1 cellular context compared by ENCODE assay signal in genomic region chr12:57715036-57715758, GRCh38. TPM values are rescaled to one million over a fixed set of nuclear protein-coding genes. Genes with fewer than 3 reads are reported as not detected.
"Had no signal": no experiment of that assay in that cellular context is flagged by ENCODE, and none has a peak within 500 bp of the region (broad histone marks: within the 10 kb centered on the region; RNA-seq: fewer than 3 reads in every experiment).

No MANE protein-coding gene starts in this region.

RNA-seq across cellular contexts. Expression of gene AGAP2, which starts 23.3 kb away (rescaled TPM):
- total RNA-seq: NCI-H460 had no signal
